In the genomic region with DNA sequence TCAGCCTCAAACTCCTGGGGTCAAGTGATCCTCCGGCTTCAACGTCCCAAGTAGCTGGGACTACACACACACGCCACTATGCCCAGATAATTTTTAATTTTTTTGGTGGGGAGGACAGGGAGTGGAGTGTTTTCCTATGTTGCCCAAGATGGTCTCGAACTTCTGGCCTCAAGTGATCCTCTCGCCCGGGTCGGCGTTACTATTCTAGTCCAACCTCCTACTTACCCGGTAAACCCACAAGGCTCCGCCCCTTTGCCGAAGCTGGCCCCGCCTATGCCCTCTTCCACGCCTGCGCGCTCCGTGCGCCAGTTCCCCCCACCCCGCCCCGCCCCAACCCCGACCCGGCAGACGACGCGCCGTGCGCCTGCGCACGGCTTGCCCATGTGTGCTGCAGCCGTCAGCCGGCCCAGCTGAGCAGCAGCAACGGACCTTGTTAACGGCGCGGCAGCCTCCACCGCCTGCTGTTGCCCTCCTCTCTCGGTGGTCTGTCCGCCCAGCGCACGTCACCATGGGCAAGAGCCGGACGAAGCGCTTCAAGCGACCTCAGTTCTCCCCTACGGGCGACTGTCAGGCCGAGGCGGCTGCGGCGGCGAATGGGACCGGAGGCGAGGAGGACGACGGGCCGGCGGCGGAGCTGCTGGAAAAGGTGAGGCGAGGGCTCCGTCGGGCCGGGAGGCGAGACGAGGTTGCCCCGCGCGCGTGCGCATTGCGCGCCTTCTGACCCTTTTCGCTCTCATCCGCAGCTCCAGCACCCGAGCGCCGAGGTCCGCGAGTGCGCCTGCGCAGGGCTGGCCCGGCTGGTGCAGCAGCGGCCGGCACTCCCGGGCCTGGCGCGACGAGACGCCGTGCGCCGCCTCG, we compare ENCODE assay signal across 8 cellular contexts. TPM values are rescaled to one million over a fixed set of nuclear protein-coding genes. Genes with fewer than 3 reads are reported as not detected.
A peak's percentile ranks its signal among the peaks of the same experiment; 100 is the strongest.
DNase-seq lines count a peak whose midpoint lies in the region; ATAC-seq, FAIRE-seq and TF ChIP-seq lines count a peak whose summit lies in the region.

A gene with protein sequence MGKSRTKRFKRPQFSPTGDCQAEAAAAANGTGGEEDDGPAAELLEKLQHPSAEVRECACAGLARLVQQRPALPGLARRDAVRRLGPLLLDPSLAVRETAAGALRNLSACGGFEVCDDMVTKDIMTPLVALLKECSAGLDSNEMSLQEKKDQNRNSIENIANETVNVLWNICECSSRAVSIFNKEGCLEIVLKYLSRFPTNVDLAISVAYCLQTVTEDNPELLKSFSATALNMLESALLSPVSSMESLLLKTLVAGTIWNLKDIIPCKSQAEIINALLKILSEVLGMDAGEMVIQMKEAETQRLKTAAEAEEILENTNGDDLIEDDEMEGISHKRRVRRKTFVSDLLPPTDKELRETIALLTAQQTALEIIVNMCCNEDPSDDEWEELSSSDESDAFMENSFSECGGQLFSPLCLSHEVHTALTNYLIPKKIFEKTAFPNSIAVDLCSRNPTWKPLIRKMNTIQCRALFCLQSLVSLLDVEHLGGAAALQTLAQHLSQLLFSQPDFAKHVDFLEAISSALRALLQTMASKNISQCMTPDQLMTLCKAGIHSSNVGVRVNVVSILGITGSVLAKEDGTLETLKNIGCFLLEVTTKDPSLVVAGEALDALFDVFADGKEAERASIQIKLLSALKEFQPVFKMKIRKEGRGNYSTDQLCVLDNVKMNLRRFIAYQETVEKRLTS (plus strand): TSS at position 347 of the 858 bp plus-strand sequence. CDS start 162 bp downstream, at position 509.

- H3K36me3 ChIP-seq in adrenal gland (replicated peaks in 1 of 2) (no peaks in the 10 kb centered on the region), upper lobe of left lung (peaks cover 0 to 18% (median 13%) of the 10 kb centered on the region in 4 donors)

- 3 to 9% (median 5%) methylated on average over 17 to 91 of the region's 91 CpGs for whole genome bisulfite sequencing in adrenal gland, 4 donors
- 5 to 10% methylated on average over 19 to 45 of the region's 91 CpGs for WGBS in upper lobe of left lung, 2 donors

- no peaks in the 10 kb centered on the region for H3K9me3 ChIP-seq in adrenal gland (replicated peaks in 1 of 3)
- H3K9me3 ChIP-seq in upper lobe of left lung: no peaks in the 10 kb centered on the region

- peak; percentile 95 for FAIRE-seq in GM12892 (lab: Jason Lieb, UNC)

- CTCF ChIA-PET in T-cell (lab: Charles Lee): interaction anchor here (0.6 to 4.6 kb wide), 8 partner anchors 11 to 741 kb away, joined by 3 to 54 read pairs (median 10); a partner anchor contains a TSS

- TF ChIP-seq CTCF in adrenal gland (IDR thresholded peaks at IDR 0.05): peak in 1 of 6 experiments; percentile 0
- TF ChIP-seq CTCF in upper lobe of left lung (IDR thresholded peaks at IDR 0.05): peak in 2 of 6 experiments; percentile 37 to 52

- H3K4me1 Mint-ChIP-seq in T-cell: peaks cover 39 to 44% (median 41%) of the 10 kb centered on the region in 3 donors

- TF ChIP-seq POLR2A in GM12892 (IDR thresholded peaks at IDR 0.05; ENCODE audit: low read depth, low read length) (peak; percentile 67), adrenal gland (IDR thresholded peaks at IDR 0.05) (peak; percentile 47 to 76), upper lobe of left lung (IDR thresholded peaks at IDR 0.05) (peak in 2 of 4 donors; percentile 40 to 72)

- POLR2A ChIA-PET in T-cell (lab: Charles Lee): interaction anchor here (0.6 to 0.8 kb wide), 2 partner anchors 35 to 39 kb away, joined by 3 to 8 read pairs; no protein-coding TSS in a partner anchor

- H3K4me1 ChIP-seq in adrenal gland (replicated peaks in 1 of 2): peaks cover 4 to 24% of the 10 kb centered on the region in 2 donors
- peaks cover 21 to 27% (median 23%) of the 10 kb centered on the region in 4 donors for H3K4me1 ChIP-seq in upper lobe of left lung

- H3K27me3 ChIP-seq in adrenal gland (no peaks in the 10 kb centered on the region), upper lobe of left lung (no peaks in the 10 kb centered on the region)

- no peak for TF ChIP-seq EP300 in upper lobe of left lung (IDR thresholded peaks at IDR 0.05)

- peak within 1 kb of the TSS; percentile 28 to 94 (median 80) for H3K4me3 ChIP-seq in adrenal gland
- peak within 1 kb of the TSS; percentile 90 to 99 (median 98) for H3K4me3 ChIP-seq in upper lobe of left lung

- H3K9me3 Mint-ChIP-seq in T-cell: no peaks in the 10 kb centered on the region

- intact Hi-C loops in adrenal gland (cut with DNase I) (loop anchor here in 1 of 2 donors (5.0 kb wide), 1 partner anchor 146 kb away; no protein-coding TSS in a partner anchor), left cardiac atrium (cut with DNase I) (loop anchor here in 1 of 2 donors (5.0 to 10.0 kb wide), 2 partner anchors 89 to 141 kb away; a partner anchor contains a TSS), posterior vena cava (cut with DNase I) (no loop called here)

- H3K27ac ChIP-seq in adrenal gland: peak within 1 kb of the TSS; percentile 90 to 99 (median 97)
- peak within 1 kb of the TSS; percentile 91 to 98 (median 94) for H3K27ac ChIP-seq in upper lobe of left lung

- DNase-seq in GM12892 (ENCODE audit: insufficient read length) (peak; percentile 82), NCI-H1436 treated with DMSO at 0.1 percent for 48 hours (lab: John Stamatoyannopoulos, UW) (peak; percentile 59), T-cell (peak; percentile 80 to 98 (median 90)), adrenal gland (peak; percentile 90 to 96 (median 93)), left cardiac atrium (peak; percentile 94), posterior vena cava (ENCODE audit: low spot score) (peak; percentile 98), upper lobe of left lung (peak; percentile 94 to 99)

- H3K36me3 Mint-ChIP-seq in T-cell: peaks cover 11% of the 10 kb centered on the region

- H3K4me3 Mint-ChIP-seq in T-cell: peak within 1 kb of the TSS; percentile 86 to 93 (median 87)

- H3K27me3 Mint-ChIP-seq in T-cell: no peaks in the 10 kb centered on the region

- H3K27ac Mint-ChIP-seq in T-cell: peak within 1 kb of the TSS; percentile 88 to 92

- ATAC-seq in HG02840 (IDR thresholded peaks at IDR 0.05; ENCODE audit: low FRiP score, unreplicated experiment) (peak; percentile 79), T-cell (replicated peaks in 1 of 4) (peak; percentile 84 to 87 (median 86)), left cardiac atrium (peak; percentile 96 to 97), upper lobe of left lung (ENCODE audit: low FRiP score in 2 of 2) (peak; percentile 95 to 97)

RNA-seq across cellular contexts. Expression of the gene that starts here (rescaled TPM):
- polyA plus RNA-seq in GM12892 (2012; ENCODE audit: missing spikeins): 11.5 TPM
- 10 to 100 TPM; 17.0 to 28.4 (median 24.6) TPM for total RNA-seq in T-cell
- total RNA-seq in adrenal gland: 10 to 100 TPM; 10.9 to 35.3 (median 20.1) TPM
- 10 to 100 TPM in 1 of 3 donors, 1 to 10 TPM in 2; 5.3 to 21.1 (median 6.9) TPM for polyA plus RNA-seq in adrenal gland
- total RNA-seq in left cardiac atrium: 10 to 100 TPM; 11.5 to 13.1 TPM
- 10 to 100 TPM; 13.9 to 16.7 TPM for total RNA-seq in posterior vena cava
- 10 to 100 TPM; 15.0 to 59.7 (median 25.1) TPM for total RNA-seq in upper lobe of left lung

Comparison
In these comparisons a context has a peak if more than half of its experiments do, and no peak if none do; other contexts are left out.
1. Peak in every context shown above with its lines: DNase-seq, ATAC-seq, H3K4me3 ChIP-seq and H3K27ac ChIP-seq.